In genomic region chr16:5011637-5012036, GRCh38 we compare ENCODE assay signal across 25 cellular contexts.
DNase-seq lines count a peak whose midpoint lies in the region; ATAC-seq, FAIRE-seq and TF ChIP-seq lines count a peak whose summit lies in the region.
"Had no signal": no experiment of that assay in that cellular context is flagged by ENCODE, and none has a peak within 500 bp of the region (broad histone marks: within the 10 kb centered on the region; RNA-seq: fewer than 3 reads in every experiment).

No MANE protein-coding gene starts in this region.

- H2AFZ ChIP-seq in OCI-LY3 (ENCODE audit: low read depth, low read length): peak overlapping the region; percentile 30; the same call in 1 of the 2 replicates
- H2AFZ ChIP-seq: GM23338 had no signal

- no peaks in the 10 kb centered on the region for H4K20me1 ChIP-seq in OCI-LY3 (ENCODE audit: insufficient read depth, low read length)

- H3K9me3 ChIP-seq in OCI-LY3 (ENCODE audit: insufficient read depth, low read length): no peaks in the 10 kb centered on the region
- H3K9me3 ChIP-seq: A549; BE2C; BLaER1 treated with 17β-estradiol and CSF1 and Interleukin-3, amounts not matched to agents 10 nM and 100 nM; HAP-1 had no signal

- H3K4me1 Mint-ChIP-seq in nephron progenitor cell: peaks cover 19% of the 10 kb centered on the region
- H3K4me1 Mint-ChIP-seq: CD14-positive monocyte; CD8-positive, alpha-beta memory T cell; GM23338 had no signal

- H3K36me3 Mint-ChIP-seq in nephron progenitor cell (ENCODE audit: low read depth): no peaks in the 10 kb centered on the region
- H3K36me3 Mint-ChIP-seq: CD14-positive monocyte; CD8-positive, alpha-beta memory T cell had no signal

- ATAC-seq in GM18498 (IDR thresholded peaks at IDR 0.05; ENCODE audit: unreplicated experiment): no peak

- peak overlapping the region; percentile 89 for H3K27ac Mint-ChIP-seq in nephron progenitor cell
- H3K27ac Mint-ChIP-seq: CD14-positive monocyte; CD4-positive, alpha-beta T cell; CD8-positive, alpha-beta memory T cell; GM23338; HFFc6 had no signal

- no peaks in the 10 kb centered on the region for H3K4me1 ChIP-seq in OCI-LY3 (ENCODE audit: low read length)
- H3K4me1 ChIP-seq: A549; BE2C; BLaER1 treated with 17β-estradiol and CSF1 and Interleukin-3, amounts not matched to agents 10 nM and 100 nM; HAP-1 had no signal

- H3K4me2 ChIP-seq in OCI-LY3 (ENCODE audit: low read length): no peak overlapping the region
- H3K4me2 ChIP-seq: A549; BLaER1 treated with 17β-estradiol and CSF1 and Interleukin-3, amounts not matched to agents 10 nM and 100 nM; GM23338 had no signal

- TF ChIP-seq CTCF in OCI-LY3 (IDR thresholded peaks at IDR 0.05; ENCODE audit: low read depth, low read length) (no peak), nephron progenitor cell (IDR thresholded peaks at IDR 0.05) (no peak)

- no peak overlapping the region for H3K4me3 Mint-ChIP-seq in nephron progenitor cell
- H3K4me3 Mint-ChIP-seq: CD14-positive monocyte; CD4-positive, alpha-beta T cell; CD8-positive, alpha-beta memory T cell; GM23338; HFFc6 had no signal

- no peak for FAIRE-seq in H54 (lab: Jason Lieb, UNC)
- FAIRE-seq: A549, D721Med, GM12878, GM18507 had no signal

- no peaks in the 10 kb centered on the region for H3K9me3 Mint-ChIP-seq in nephron progenitor cell
- H3K9me3 Mint-ChIP-seq: CD14-positive monocyte; CD4-positive, alpha-beta T cell; CD8-positive, alpha-beta memory T cell; GM23338; HFFc6 had no signal

- no peaks in the 10 kb centered on the region for H3K79me2 ChIP-seq in OCI-LY3 (ENCODE audit: low read length)

- H3K27ac ChIP-seq in OCI-LY3 (ENCODE audit: low read length): no peak overlapping the region
- peak overlapping the region; percentile 88 for H3K27ac ChIP-seq in caudate nucleus (ENCODE audit: low read depth, low read length)
- H3K27ac ChIP-seq: A549; BLaER1 treated with 17β-estradiol and CSF1 and Interleukin-3, amounts not matched to agents 10 nM and 100 nM had no signal

- no peak overlapping the region for H3K9ac ChIP-seq in OCI-LY3 (ENCODE audit: low read length)
- H3K9ac ChIP-seq: BLaER1 treated with 17β-estradiol and CSF1 and Interleukin-3, amounts not matched to agents 10 nM and 100 nM had no signal

- no peak for TF ChIP-seq POLR2A in H54 (IDR thresholded peaks at IDR 0.05; ENCODE audit: low read depth, low read length)

- peak in 36 of 61 donors; percentile 12 to 87 (median 47) for DNase-seq in caudate nucleus (lab: John Stamatoyannopoulos, UW)
- no peak for DNase-seq in nephron progenitor cell
- no peak for DNase-seq in foreskin melanocyte
- no peak for DNase-seq in H54 (ENCODE audit: insufficient read length, low spot score)
- DNase-seq: 8988T; ACHN; AML-193; BE2C; CD4-positive, alpha-beta T cell; CD8-positive, alpha-beta memory T cell; DMS 273 treated with DMSO at 0.1 percent for 48 hours; DMS79; EL; GDM1; HFFc6 had no signal

- no peaks in the 10 kb centered on the region for H3K36me3 ChIP-seq in OCI-LY3 (replicated peaks; ENCODE audit: low read depth, low read length)
- H3K36me3 ChIP-seq: BE2C; BLaER1 treated with 17β-estradiol and CSF1 and Interleukin-3, amounts not matched to agents 10 nM and 100 nM; HAP-1 had no signal

- no peak overlapping the region for H3K4me3 ChIP-seq in OCI-LY3 (ENCODE audit: low read length)
- H3K4me3 ChIP-seq: A549; BLaER1 treated with 17β-estradiol and CSF1 and Interleukin-3, amounts not matched to agents 10 nM and 100 nM; GM12878; GM23338; HAP-1 had no signal

- H3K27me3 Mint-ChIP-seq in nephron progenitor cell (ENCODE audit: low read depth, poor library complexity): peaks cover 33% of the 10 kb centered on the region

- H3K27me3 ChIP-seq in OCI-LY3 (ENCODE audit: low read depth, low read length): no peaks in the 10 kb centered on the region
- H3K27me3 ChIP-seq: BLaER1 treated with 17β-estradiol and CSF1 and Interleukin-3, amounts not matched to agents 10 nM and 100 nM had no signal

Comparison
In these comparisons a context has a peak if more than half of its experiments do, and no peak if none do; other contexts are left out.
1. DNase-seq: peak in caudate nucleus (36 of 61); none in nephron progenitor cell (single experiment), foreskin melanocyte (single experiment) and H54 (single experiment).